Comparison of ENCODE assay signal across 8 cellular contexts in the genomic region with DNA sequence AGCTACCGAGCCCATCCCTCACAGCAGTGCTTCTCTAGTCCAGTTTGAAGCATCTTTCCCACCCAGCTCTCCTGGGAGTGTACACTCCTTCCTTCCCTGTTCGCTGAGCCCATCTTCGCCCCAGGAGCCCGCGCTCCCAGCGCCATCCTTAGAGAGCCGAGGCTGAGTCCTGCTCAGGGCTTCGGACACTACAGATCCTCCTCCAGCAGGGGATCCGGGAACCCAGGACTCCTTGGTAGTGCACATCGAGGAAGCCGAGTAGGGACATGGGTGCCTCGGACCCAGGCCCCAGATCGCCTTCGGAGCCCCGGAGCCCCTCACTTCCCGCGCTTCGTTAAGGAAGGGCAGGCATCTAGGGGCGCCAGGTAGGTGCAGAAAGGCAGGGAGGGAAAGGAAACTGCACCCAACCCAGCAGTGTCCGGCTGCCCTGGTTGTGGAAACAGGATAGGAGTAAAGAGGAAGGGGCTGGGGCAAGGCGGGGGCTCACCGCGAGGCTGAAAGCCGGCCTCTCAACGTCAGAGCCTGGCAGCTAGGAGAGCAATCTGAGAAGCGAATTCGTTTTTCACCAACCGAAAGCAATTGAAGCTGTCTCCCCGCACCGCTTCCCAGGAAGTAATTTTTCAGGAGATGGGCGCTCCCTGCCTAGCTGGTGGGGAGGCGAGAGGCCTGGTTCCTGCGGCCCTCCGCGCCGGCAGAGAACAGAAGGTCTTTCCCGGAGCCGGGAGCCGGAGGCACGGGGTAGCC. TPM values are rescaled to one million over a fixed set of nuclear protein-coding genes. Genes with fewer than 3 reads are reported as not detected.
DNase-seq lines count a peak whose midpoint lies in the region; ATAC-seq and TF ChIP-seq lines count a peak whose summit lies in the region.

No MANE protein-coding gene starts in this region.

- ATAC-seq in activated T-cell treated with anti-CD3 and anti-CD28 coated beads, Interleukin-2, amount 50 U/mL, for 72 hours (replicated peaks in 1 of 2), result peak; percentile 9 to 17

- peaks cover 37 to 76% (median 56%) of the 10 kb centered on the region in 4 donors for H3K4me1 ChIP-seq in stomach

- TF ChIP-seq EP300 in stomach (IDR thresholded peaks at IDR 0.05), result no peak

- no peak overlapping the region for H3K27ac ChIP-seq in stomach

- DNase-seq in 8988T (peak; percentile 67), GM13977 (ENCODE audit: low spot score) (peak; percentile 53), immature natural killer cell (no peak), stomach (no peak), NCI-H82 (lab: John Stamatoyannopoulos, UW) (no peak), superior temporal gyrus (ENCODE audit: extremely low spot score) (no peak)
- peak; percentile 11 to 21 for DNase-seq in activated T-cell treated with anti-CD3 and anti-CD28 coated beads, Interleukin-2, amount 50 U/mL, for 72 hours
- DNase-seq in activated effector memory CD4-positive, alpha-beta T cell treated with Interleukin-2 at 50 U/mL for 16 hours, result no peak

- TF ChIP-seq CTCF in GM13977 (IDR thresholded peaks at IDR 0.05; ENCODE audit: extremely low read depth, insufficient read depth, missing control alignments) (no peak), stomach (IDR thresholded peaks at IDR 0.05) (no peak)

- peak overlapping the region; percentile 33 to 58 (median 42) for H3K4me3 ChIP-seq in stomach

- intact Hi-C loops in stomach (cut with DNase I; ENCODE audit: low total_unique reads), result no loop called here

- H3K4me3 Mint-ChIP-seq in activated T-cell treated with anti-CD3 and anti-CD28 coated beads, Interleukin-2, amount 50 U/mL, for 72 hours, result peak overlapping the region; percentile 89 to 90
- peak overlapping the region; percentile 33 to 66 (median 63) for H3K4me3 Mint-ChIP-seq in immature natural killer cell

- WGBS in stomach, 5 donors, result 1 to 2% (median 2%) methylated on average over 30 to 40 of the region's 40 CpGs

- no peaks in the 10 kb centered on the region for H3K9me3 Mint-ChIP-seq in activated T-cell treated with anti-CD3 and anti-CD28 coated beads, Interleukin-2, amount 50 U/mL, for 72 hours
- H3K9me3 Mint-ChIP-seq in immature natural killer cell, result peaks cover 0 to 1% (median 0%) of the 10 kb centered on the region in 6 donors

- H3K4me1 Mint-ChIP-seq in activated T-cell treated with anti-CD3 and anti-CD28 coated beads, Interleukin-2, amount 50 U/mL, for 72 hours (ENCODE audit: low read depth), result peaks cover 45% of the 10 kb centered on the region
- peaks cover 20 to 31% of the 10 kb centered on the region in 2 donors for H3K4me1 Mint-ChIP-seq in immature natural killer cell

- TF ChIP-seq POLR2A in stomach (IDR thresholded peaks at IDR 0.05), result no peak

- H3K36me3 ChIP-seq in stomach, result no peaks in the 10 kb centered on the region

- in situ Hi-C loops in GM13977 (cut with MboI; ENCODE audit: low pct_unique_long_range_greater_than_20kb, low sequenced_read_pairs, unreplicated experiment), result no loop called here

- H3K27me3 ChIP-seq in stomach, result peaks cover 42 to 100% (median 99%) of the 10 kb centered on the region in 3 donors

- H3K27me3 Mint-ChIP-seq in activated T-cell treated with anti-CD3 and anti-CD28 coated beads, Interleukin-2, amount 50 U/mL, for 72 hours (ENCODE audit: low read depth), result peaks cover 78% of the 10 kb centered on the region
- peaks cover 19 to 41% (median 28%) of the 10 kb centered on the region in 3 donors for H3K27me3 Mint-ChIP-seq in immature natural killer cell (ENCODE audit: low read depth in 3 of 3)

- peaks cover 0 to 1% of the 10 kb centered on the region in 2 donors for H3K36me3 Mint-ChIP-seq in activated T-cell treated with anti-CD3 and anti-CD28 coated beads, Interleukin-2, amount 50 U/mL, for 72 hours (ENCODE audit: insufficient read depth in 2 of 2)
- H3K36me3 Mint-ChIP-seq in immature natural killer cell, result no peaks in the 10 kb centered on the region

- peak overlapping the region; percentile 79 for H3K27ac Mint-ChIP-seq in activated T-cell treated with anti-CD3 and anti-CD28 coated beads, Interleukin-2, amount 50 U/mL, for 72 hours
- no peak overlapping the region for H3K27ac Mint-ChIP-seq in immature natural killer cell

- no peaks in the 10 kb centered on the region for H3K9me3 ChIP-seq in stomach

RNA-seq across cellular contexts. Expression of gene PDX1, which starts 1.0 kb away (rescaled TPM):
- not detected for total RNA-seq in activated T-cell treated with anti-CD3 and anti-CD28 coated beads, Interleukin-2, amount 50 U/mL, for 72 hours
- polyA plus RNA-seq in immature natural killer cell (not detected), stomach (1 to 10 TPM in 2 of 3 donors, under 1 TPM in 1; 0.13 to 1.8 (median 1.2) TPM)
- total RNA-seq in stomach, result under 1 TPM in 2 of 5 donors, not detected in 3; 0.29 to 0.92 TPM

RNA-seq across cellular contexts. Expression of gene CDX2, which starts 48.3 kb away (rescaled TPM):
- not detected for total RNA-seq in activated T-cell treated with anti-CD3 and anti-CD28 coated beads, Interleukin-2, amount 50 U/mL, for 72 hours
- polyA plus RNA-seq in immature natural killer cell, result not detected
- total RNA-seq in stomach, result 100 to 1,000 TPM in 1 of 5 donors, 1 to 10 TPM in 1, not detected in 3; 2.4 to 106 TPM
- polyA plus RNA-seq in stomach, result under 1 TPM in 2 of 3 donors, not detected in 1; 0.03 to 0.12 TPM

Comparison
In these comparisons a context has a peak if more than half of its experiments do, and no peak if none do; other contexts are left out.
1. DNase-seq: peak in 8988T (single experiment), GM13977 (single experiment) and activated T-cell treated with anti-CD3 and anti-CD28 coated beads, Interleukin-2, amount 50 U/mL, for 72 hours (2 of 2); none in immature natural killer cell (0 of 3), stomach (single experiment), activated effector memory CD4-positive, alpha-beta T cell treated with Interleukin-2 at 50 U/mL for 16 hours (single experiment), NCI-H82 (single experiment) and superior temporal gyrus (single experiment).